Comparison of ENCODE assay signal across 10 cellular contexts in the genomic region with DNA sequence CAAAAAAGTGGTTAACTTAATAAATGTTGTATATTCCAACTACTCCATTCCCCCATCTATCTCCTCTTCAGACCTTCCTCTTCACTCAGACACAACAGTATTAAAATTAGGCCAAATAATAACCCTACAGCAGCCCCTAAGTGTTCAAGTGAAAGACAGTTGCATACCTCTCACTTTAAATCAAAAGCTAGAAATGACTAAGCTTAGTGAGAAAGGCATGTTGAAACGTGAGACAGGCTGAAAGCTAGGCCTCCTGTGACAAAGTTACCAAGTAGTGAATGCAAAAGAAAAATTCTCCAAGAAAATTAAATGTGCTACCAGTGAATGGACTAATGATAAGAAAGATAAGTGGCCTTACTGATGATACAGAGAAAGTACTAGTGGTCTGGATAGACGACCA.
DNase-seq lines count a peak whose midpoint lies in the region; ATAC-seq and TF ChIP-seq lines count a peak whose summit lies in the region.
"Had no signal": no experiment of that assay in that cellular context is flagged by ENCODE, and none has a peak within 500 bp of the region (broad histone marks: within the 10 kb centered on the region; RNA-seq: fewer than 3 reads in every experiment).

No MANE protein-coding gene starts in this region.

- peak; percentile 92 for ATAC-seq in GM18519 (IDR thresholded peaks at IDR 0.05; ENCODE audit: low FRiP score, unreplicated experiment)
- peak; percentile 93 for ATAC-seq in GM21529 (IDR thresholded peaks at IDR 0.05; ENCODE audit: unreplicated experiment)
- ATAC-seq in HG03469 (IDR thresholded peaks at IDR 0.05; ENCODE audit: unreplicated experiment) = peak; percentile 73
- ATAC-seq: K562 had no signal

- H3K36me3 ChIP-seq in effector memory CD4-positive, alpha-beta T cell (ENCODE audit: control insufficient read depth, insufficient read depth, low read length) = peaks cover 28% of the 10 kb centered on the region
- peaks cover 6% of the 10 kb centered on the region for H3K36me3 ChIP-seq in right atrium auricular region

- no peaks in the 10 kb centered on the region for H3K27me3 ChIP-seq in effector memory CD4-positive, alpha-beta T cell (replicated peaks; ENCODE audit: control insufficient read depth, insufficient read depth, low read length, poor library complexity, severe bottlenecking)
- no peaks in the 10 kb centered on the region for H3K27me3 ChIP-seq in right atrium auricular region

- peak; percentile 8 for DNase-seq in fibroblast of the aortic adventitia (ENCODE audit: low read depth)
- no peak for DNase-seq in effector memory CD4-positive, alpha-beta T cell
- DNase-seq in cerebellar nuclear complex (lab: John Stamatoyannopoulos, UW) = no peak
- no peak for DNase-seq in amniotic stem cell (lab: John Stamatoyannopoulos, UW)
- no peak for DNase-seq in right atrium auricular region (ENCODE audit: low spot score)

- H3K4me1 ChIP-seq in effector memory CD4-positive, alpha-beta T cell (ENCODE audit: control insufficient read depth, insufficient read depth, low read length, poor library complexity, severe bottlenecking) = no peaks in the 10 kb centered on the region
- H3K4me1 ChIP-seq in right atrium auricular region = no peaks in the 10 kb centered on the region

- no peak overlapping the region for H3K4me3 ChIP-seq in fibroblast of the aortic adventitia (ENCODE audit: low read depth, low read length)
- H3K4me3 ChIP-seq in effector memory CD4-positive, alpha-beta T cell (ENCODE audit: insufficient read depth, low read depth, low read length, poor library complexity, severe bottlenecking) = no peak overlapping the region
- no peak overlapping the region for H3K4me3 ChIP-seq in right atrium auricular region
- H3K4me3 ChIP-seq: K562, SK-N-MC had no signal

- TF ChIP-seq CTCF in fibroblast of the aortic adventitia (IDR thresholded peaks at IDR 0.05; ENCODE audit: insufficient read depth, low read length) (no peak), right atrium auricular region (IDR thresholded peaks at IDR 0.05) (no peak)

- H3K27ac ChIP-seq in effector memory CD4-positive, alpha-beta T cell (ENCODE audit: insufficient read depth, low read length, poor library complexity, severe bottlenecking) = no peak overlapping the region
- no peak overlapping the region for H3K27ac ChIP-seq in right atrium auricular region
- H3K27ac ChIP-seq: SK-N-MC had no signal

- H3K9me3 ChIP-seq in effector memory CD4-positive, alpha-beta T cell (ENCODE audit: control insufficient read depth, low read length) = no peaks in the 10 kb centered on the region
- no peaks in the 10 kb centered on the region for H3K9me3 ChIP-seq in right atrium auricular region
